8 cellular contexts compared by ENCODE assay signal in the genomic region with DNA sequence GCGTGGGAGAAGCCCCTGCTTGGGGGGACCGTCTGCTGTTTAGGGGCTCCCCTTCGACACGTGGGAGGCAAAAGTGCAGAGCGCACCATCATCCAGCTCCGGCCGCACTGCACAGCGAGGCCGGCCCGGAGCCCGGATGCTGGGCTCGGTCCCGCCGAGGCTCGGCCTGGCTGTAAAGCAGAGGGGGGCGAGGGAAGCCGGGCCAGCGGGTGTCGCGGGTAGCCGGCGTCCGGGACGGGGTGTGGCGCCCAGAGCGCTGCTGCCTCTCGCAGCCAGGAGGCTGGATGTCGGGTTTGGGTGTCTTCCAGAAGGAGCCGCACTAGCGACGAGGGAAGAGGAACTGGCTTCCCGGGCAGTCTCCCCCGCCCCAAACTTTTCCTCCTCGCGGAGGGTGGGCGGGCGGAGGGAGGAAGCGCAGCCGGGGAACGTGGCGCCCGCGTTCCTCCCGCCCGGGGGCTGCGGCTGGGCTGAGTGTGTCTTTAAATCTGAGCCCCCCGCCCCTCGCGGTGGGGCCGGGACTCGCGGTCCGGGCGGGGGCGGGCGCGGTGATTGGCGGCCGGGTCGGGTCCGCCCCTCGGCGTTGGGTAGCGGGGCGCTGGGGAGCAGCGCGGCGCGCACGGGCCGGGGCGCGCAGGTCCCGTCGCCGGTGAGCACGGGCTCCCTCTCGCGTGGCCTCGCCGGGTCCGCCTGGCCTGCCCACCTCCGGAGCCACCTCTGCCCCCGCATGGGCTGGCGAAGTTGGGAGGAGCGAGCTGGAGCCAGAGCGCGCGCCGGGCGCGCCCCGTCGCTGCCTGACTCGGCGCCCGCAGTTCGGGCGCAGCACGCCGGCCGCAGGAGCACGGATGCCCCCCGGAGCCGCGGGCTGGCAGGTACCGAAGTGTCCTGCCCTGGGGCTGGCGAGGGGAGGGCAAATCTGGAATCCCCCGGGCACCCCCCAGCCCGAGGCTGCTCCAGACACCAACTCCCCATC. TPM values are rescaled to one million over a fixed set of nuclear protein-coding genes. Genes with fewer than 3 reads are reported as not detected.
A peak's percentile ranks its signal among the peaks of the same experiment; 100 is the strongest.
DNase-seq lines count a peak whose midpoint lies in the region; ATAC-seq, FAIRE-seq and TF ChIP-seq lines count a peak whose summit lies in the region.

Gene PALD1 (plus strand): TSS at position 577 of the 970 bp plus-strand sequence. CDS start 47,185 bp downstream, outside the sequence.

- peak within 1 kb of the TSS; percentile 65 to 88 (median 73) for H3K27ac Mint-ChIP-seq in brain

- peaks cover 0 to 7% (median 0%) of the 10 kb centered on the region in 5 experiments for H3K9me3 Mint-ChIP-seq in brain

- peak; percentile 63 for DNase-seq in D721Med (ENCODE audit: insufficient read length, low spot score)
- peak; percentile 76 for DNase-seq in SW480 (ENCODE audit: low spot score)
- DNase-seq in iPS-NIHi7 (ENCODE audit: extremely low spot score) = peak; percentile 91
- DNase-seq in NK-92 (lab: John Stamatoyannopoulos, UW; ENCODE audit: unreplicated experiment) = no peak
- DNase-seq in NCI-H526 treated with DMSO at 0.1 percent for 48 hours (lab: John Stamatoyannopoulos, UW) = no peak

- H3K4me3 Mint-ChIP-seq in brain = peak within 1 kb of the TSS; percentile 82 to 85 (median 82)

- H3K4me1 Mint-ChIP-seq in brain = peaks cover 70% of the 10 kb centered on the region

- peak within 1 kb of the TSS; percentile 44 to 59 (median 52) for H3K4me3 ChIP-seq in skin epidermis

- no peak for FAIRE-seq in D721Med (lab: Jason Lieb, UNC)

- peak; percentile 37 for ATAC-seq in HG03432 (IDR thresholded peaks at IDR 0.05; ENCODE audit: unreplicated experiment)

- H3K27me3 Mint-ChIP-seq in brain = peaks cover 3% of the 10 kb centered on the region

- peak within 1 kb of the TSS; percentile 12 to 84 (median 70) for H3K27ac ChIP-seq in skin epidermis

- H3K36me3 Mint-ChIP-seq in brain = no peaks in the 10 kb centered on the region

- TF ChIP-seq CTCF in D721Med (IDR thresholded peaks at IDR 0.05; ENCODE audit: insufficient read depth, missing control alignments) (no peak), brain (conservative IDR thresholded peaks at IDR 0.05) (no peak)

RNA-seq across cellular contexts. Expression of gene PALD1, which starts in this region (rescaled TPM):
- 6.4 TPM for polyA plus RNA-seq in brain (ENCODE audit: insufficient read depth, low read depth, low replicate concordance)

Comparison
In these comparisons a context has a peak if more than half of its experiments do, and no peak if none do; other contexts are left out.
1. DNase-seq: peak in D721Med (single experiment), SW480 (single experiment) and iPS-NIHi7 (single experiment); none in NK-92 (single experiment) and NCI-H526 treated with DMSO at 0.1 percent for 48 hours (single experiment).